ENCODE assay signal across 8 cellular contexts in the genomic region with DNA sequence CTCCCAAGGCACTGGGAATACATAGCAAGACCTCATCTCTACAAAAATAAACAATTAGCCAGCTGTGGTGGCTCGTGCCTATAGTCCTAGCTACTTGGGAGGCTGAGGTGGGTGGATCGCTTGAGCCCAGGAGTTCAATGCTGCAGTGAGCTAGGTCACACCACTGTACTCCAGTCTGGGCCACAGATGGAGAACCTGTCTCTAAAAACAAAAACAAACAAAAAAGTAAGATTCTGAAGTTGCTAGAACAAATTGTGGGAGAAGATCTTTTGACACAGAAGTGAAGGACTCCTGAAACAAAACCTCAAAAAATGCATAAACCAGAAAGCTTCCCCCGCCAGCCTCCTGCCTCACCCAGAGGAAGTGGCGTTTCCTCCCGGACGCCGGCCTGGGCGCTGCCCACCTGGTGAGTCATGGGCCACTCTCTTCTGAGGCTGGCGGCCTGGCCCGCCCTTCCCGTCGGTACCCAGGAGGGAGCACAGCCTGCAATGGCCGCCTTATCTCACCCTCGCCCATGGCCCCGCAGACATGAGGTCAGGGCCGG. TPM values are rescaled to one million over a fixed set of nuclear protein-coding genes. Genes with fewer than 3 reads are reported as not detected.
DNase-seq lines count a peak whose midpoint lies in the region; ATAC-seq, FAIRE-seq and TF ChIP-seq lines count a peak whose summit lies in the region.

No MANE protein-coding gene starts in this region.

- peak overlapping the region; percentile 53 for H2AFZ ChIP-seq in keratinocyte (ENCODE audit: control insufficient read depth, low read length)

- intact Hi-C loops in activated CD8-positive, alpha-beta T cell treated with anti-CD3 and anti-CD28 coated beads for 36 hours (cut with micrococcal nuclease), result no loop called here

- no peak overlapping the region for H3K9ac ChIP-seq in keratinocyte (ENCODE audit: control insufficient read depth, extremely low read depth, insufficient read depth, low read length)

- TF ChIP-seq CTCF in AG04450 (IDR thresholded peaks at IDR 0.05; ENCODE audit: low read depth, low read length) (no peak), keratinocyte (optimal IDR thresholded peaks at IDR 0.05 in 1 of 3, IDR thresholded peaks at IDR 0.05 in 1 of 3, conservative IDR thresholded peaks at IDR 0.05 in 1 of 3; ENCODE audit: extremely low read depth in 1 of 3, insufficient read depth in 2 of 3, low read length in 3 of 3) (no peak)
- no peak for TF ChIP-seq CTCF in activated CD8-positive, alpha-beta T cell treated with anti-CD3 and anti-CD28 coated beads for 36 hours (IDR thresholded peaks at IDR 0.05)

- POLR2A ChIA-PET in AG04450 (lab: Yijun Ruan, JAX), result interaction anchor here (0.6 kb wide), 1 partner anchor 117 kb away, joined by 5 read pairs; no protein-coding TSS in a partner anchor
- POLR2A ChIA-PET in activated CD8-positive, alpha-beta T cell treated with anti-CD3 and anti-CD28 coated beads for 36 hours (lab: Charles Lee), result no interaction called here

- CTCF ChIA-PET in AG04450 (lab: Charles Lee), result interaction anchor here (1.4 kb wide), 1 partner anchor 24 kb away, joined by 5 read pairs; no protein-coding TSS in a partner anchor
- CTCF ChIA-PET in activated CD8-positive, alpha-beta T cell treated with anti-CD3 and anti-CD28 coated beads for 36 hours (lab: Charles Lee), result no interaction called here

- no peaks in the 10 kb centered on the region for H3K27me3 ChIP-seq in AG04450 (ENCODE audit: control insufficient read depth, insufficient read depth, low read length)
- no peaks in the 10 kb centered on the region for H3K27me3 ChIP-seq in keratinocyte (ENCODE audit: control insufficient read depth, extremely low read depth, insufficient read depth, low read length)

- no peaks in the 10 kb centered on the region for H3K9me3 Mint-ChIP-seq in activated CD8-positive, alpha-beta T cell treated with anti-CD3 and anti-CD28 coated beads for 36 hours

- peak; percentile 20 for FAIRE-seq in keratinocyte (lab: Jason Lieb, UNC)

- no peak overlapping the region for H3K4me3 Mint-ChIP-seq in activated CD8-positive, alpha-beta T cell treated with anti-CD3 and anti-CD28 coated beads for 36 hours

- H3K4me1 Mint-ChIP-seq in activated CD8-positive, alpha-beta T cell treated with anti-CD3 and anti-CD28 coated beads for 36 hours (ENCODE audit: low read depth), result peaks cover 5% of the 10 kb centered on the region

- DNase-seq in AG04450 (ENCODE audit: low read depth, low spot score) (peak; percentile 68), HK-2 (ENCODE audit: unreplicated experiment) (peak; percentile 69), keratinocyte (ENCODE audit: low read depth, low spot score) (no peak), midbrain (lab: John Stamatoyannopoulos, UW) (no peak)
- DNase-seq in activated CD8-positive, alpha-beta T cell treated with anti-CD3 and anti-CD28 coated beads for 36 hours, result peak; percentile 48

- H3K9me1 ChIP-seq in keratinocyte (ENCODE audit: control insufficient read depth, extremely low read depth, insufficient read depth, low read length), result no peaks in the 10 kb centered on the region

- H3K27me3 Mint-ChIP-seq in activated CD8-positive, alpha-beta T cell treated with anti-CD3 and anti-CD28 coated beads for 36 hours, result peaks cover 6% of the 10 kb centered on the region

- H3K9me3 ChIP-seq in AG04450 (ENCODE audit: control insufficient read depth, insufficient read depth, low read length) (no peaks in the 10 kb centered on the region; the same call in 1 of the 2 replicates), keratinocyte (ENCODE audit: control insufficient read depth, low read depth, low read length) (no peaks in the 10 kb centered on the region)

- H3K4me3 ChIP-seq in AG04450 (ENCODE audit: low read depth, low read length), result no peak overlapping the region
- no peak overlapping the region for H3K4me3 ChIP-seq in keratinocyte (ENCODE audit: control insufficient read depth in 2 of 3, extremely low read depth in 1 of 3, insufficient read depth in 2 of 3, low read depth in 1 of 3, low read length in 3 of 3)

- no peaks in the 10 kb centered on the region for H3K79me2 ChIP-seq in keratinocyte (ENCODE audit: control insufficient read depth, insufficient read depth, low read length)

- H3K4me1 ChIP-seq in keratinocyte (ENCODE audit: control insufficient read depth, extremely low read depth, insufficient read depth, low read length), result peaks cover 8% of the 10 kb centered on the region

- H3K36me3 Mint-ChIP-seq in activated CD8-positive, alpha-beta T cell treated with anti-CD3 and anti-CD28 coated beads for 36 hours (ENCODE audit: low read depth), result no peaks in the 10 kb centered on the region

- peak overlapping the region; percentile 14 for H3K27ac Mint-ChIP-seq in activated CD8-positive, alpha-beta T cell treated with anti-CD3 and anti-CD28 coated beads for 36 hours

- dilution Hi-C loops in keratinocyte (cut with MboI; ENCODE audit: extremely low pct_ligation_motif_present, low sequenced_read_pairs), result no loop called here

- H3K36me3 ChIP-seq in keratinocyte (ENCODE audit: control insufficient read depth in 2 of 2, extremely low read depth in 1 of 2, insufficient read depth in 2 of 2, low read length in 2 of 2), result no peaks in the 10 kb centered on the region

- peak; percentile 80 for ATAC-seq in activated CD8-positive, alpha-beta T cell treated with anti-CD3 and anti-CD28 coated beads for 36 hours
- ATAC-seq in GM18868 (IDR thresholded peaks at IDR 0.05; ENCODE audit: unreplicated experiment), result no peak
- no peak for ATAC-seq in HG03342 (IDR thresholded peaks at IDR 0.05; ENCODE audit: unreplicated experiment)
- ATAC-seq in GM19328 (IDR thresholded peaks at IDR 0.05; ENCODE audit: unreplicated experiment), result no peak

- no peaks in the 10 kb centered on the region for H4K20me1 ChIP-seq in keratinocyte (ENCODE audit: control insufficient read depth, extremely low read depth, insufficient read depth, low read length)

- H3K4me2 ChIP-seq in keratinocyte (ENCODE audit: control insufficient read depth, extremely low read depth, insufficient read depth, low read depth, low read length), result peak overlapping the region; percentile 10

- peak overlapping the region; percentile 87 for H3K27ac ChIP-seq in AG04450 (ENCODE audit: low read depth, low read length)
- no peak overlapping the region for H3K27ac ChIP-seq in keratinocyte (ENCODE audit: control insufficient read depth, insufficient read depth, low read length)

RNA-seq across cellular contexts. Expression of gene ELN, which starts 25.4 kb away (rescaled TPM):
- polyA plus RNA-seq in AG04450 (2011; rRNA removed) (2.1 and 2.8 TPM in 2 replicates), keratinocyte (not detected in 3 replicates)
- polyA minus RNA-seq in AG04450 (2011; rRNA and poly(A)+ RNA removed), result 1.4 and 2.3 TPM in 2 replicates
- total RNA-seq in activated CD8-positive, alpha-beta T cell treated with anti-CD3 and anti-CD28 coated beads for 36 hours, result not detected
- not detected for polyA plus RNA-seq in keratinocyte (2011; ENCODE audit: low read depth)
- not detected in 2 replicates for polyA plus RNA-seq in keratinocyte (2011; cell fraction: cytosol; rRNA removed)
- polyA plus RNA-seq in keratinocyte (2011; cell fraction: nucleus; rRNA removed), result not detected in 2 replicates
- 0.07 TPM in 1 of 2 replicates, not detected in the other for polyA plus RNA-seq in keratinocyte (2012; ENCODE audit: low replicate concordance)
- not detected in 3 replicates for polyA minus RNA-seq in keratinocyte
- polyA minus RNA-seq in keratinocyte (2011; cell fraction: cytosol; rRNA and poly(A)+ RNA removed), result not detected
- not detected in 2 replicates for polyA minus RNA-seq in keratinocyte (2011; cell fraction: nucleus; rRNA and poly(A)+ RNA removed)

Comparison
In these comparisons a context has a peak if more than half of its experiments do, and no peak if none do; other contexts are left out.
1. DNase-seq: peak in AG04450 (single experiment), HK-2 (single experiment) and activated CD8-positive, alpha-beta T cell treated with anti-CD3 and anti-CD28 coated beads for 36 hours (single experiment); none in keratinocyte (single experiment) and midbrain (single experiment).